In the genomic region with DNA sequence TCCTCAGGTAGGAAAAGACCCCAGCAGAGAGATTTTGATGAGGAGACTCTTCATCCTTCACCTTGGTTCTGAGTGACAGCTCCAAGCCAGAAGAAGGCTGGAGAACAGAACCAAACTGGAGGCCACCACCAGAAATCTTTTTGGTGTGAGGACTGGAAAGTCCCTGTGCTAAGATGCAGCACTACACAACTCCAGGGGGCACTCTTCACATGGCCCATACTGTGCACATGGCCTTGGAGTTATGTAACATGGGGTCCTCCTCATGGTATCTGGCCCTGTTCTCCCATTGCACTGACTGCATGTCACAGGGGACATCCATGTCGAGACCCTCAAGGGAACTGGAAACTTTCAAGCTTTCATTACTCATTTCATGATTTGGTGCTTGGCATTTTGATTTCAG, we compare ENCODE assay signal across 2 cellular contexts.
TF ChIP-seq lines count a peak whose summit lies in the region.

No MANE protein-coding gene starts in this region.

TF ChIP-seq in HCT116, 20 proteins besides CTCF, POLR2A, EP300 and RAD21 (continued from another document):
- TF ChIP-seq EZH2phosphoT487 (IDR thresholded peaks at IDR 0.05; ENCODE audit: borderline replicate concordance), result no peak
- TF ChIP-seq, protein P1, sequence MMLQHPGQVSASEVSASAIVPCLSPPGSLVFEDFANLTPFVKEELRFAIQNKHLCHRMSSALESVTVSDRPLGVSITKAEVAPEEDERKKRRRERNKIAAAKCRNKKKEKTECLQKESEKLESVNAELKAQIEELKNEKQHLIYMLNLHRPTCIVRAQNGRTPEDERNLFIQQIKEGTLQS (IDR thresholded peaks at IDR 0.05), result no peak
- TF ChIP-seq YY1 (IDR thresholded peaks at IDR 0.05; ENCODE audit: extremely low read depth, insufficient replicate concordance, low read depth, low read length), result no peak
- no peak for TF ChIP-seq SRF (IDR thresholded peaks at IDR 0.05; ENCODE audit: low read depth)
- TF ChIP-seq ELF1 (IDR thresholded peaks at IDR 0.05; ENCODE audit: borderline replicate concordance, low read depth), result no peak
- TF ChIP-seq, protein P2, sequence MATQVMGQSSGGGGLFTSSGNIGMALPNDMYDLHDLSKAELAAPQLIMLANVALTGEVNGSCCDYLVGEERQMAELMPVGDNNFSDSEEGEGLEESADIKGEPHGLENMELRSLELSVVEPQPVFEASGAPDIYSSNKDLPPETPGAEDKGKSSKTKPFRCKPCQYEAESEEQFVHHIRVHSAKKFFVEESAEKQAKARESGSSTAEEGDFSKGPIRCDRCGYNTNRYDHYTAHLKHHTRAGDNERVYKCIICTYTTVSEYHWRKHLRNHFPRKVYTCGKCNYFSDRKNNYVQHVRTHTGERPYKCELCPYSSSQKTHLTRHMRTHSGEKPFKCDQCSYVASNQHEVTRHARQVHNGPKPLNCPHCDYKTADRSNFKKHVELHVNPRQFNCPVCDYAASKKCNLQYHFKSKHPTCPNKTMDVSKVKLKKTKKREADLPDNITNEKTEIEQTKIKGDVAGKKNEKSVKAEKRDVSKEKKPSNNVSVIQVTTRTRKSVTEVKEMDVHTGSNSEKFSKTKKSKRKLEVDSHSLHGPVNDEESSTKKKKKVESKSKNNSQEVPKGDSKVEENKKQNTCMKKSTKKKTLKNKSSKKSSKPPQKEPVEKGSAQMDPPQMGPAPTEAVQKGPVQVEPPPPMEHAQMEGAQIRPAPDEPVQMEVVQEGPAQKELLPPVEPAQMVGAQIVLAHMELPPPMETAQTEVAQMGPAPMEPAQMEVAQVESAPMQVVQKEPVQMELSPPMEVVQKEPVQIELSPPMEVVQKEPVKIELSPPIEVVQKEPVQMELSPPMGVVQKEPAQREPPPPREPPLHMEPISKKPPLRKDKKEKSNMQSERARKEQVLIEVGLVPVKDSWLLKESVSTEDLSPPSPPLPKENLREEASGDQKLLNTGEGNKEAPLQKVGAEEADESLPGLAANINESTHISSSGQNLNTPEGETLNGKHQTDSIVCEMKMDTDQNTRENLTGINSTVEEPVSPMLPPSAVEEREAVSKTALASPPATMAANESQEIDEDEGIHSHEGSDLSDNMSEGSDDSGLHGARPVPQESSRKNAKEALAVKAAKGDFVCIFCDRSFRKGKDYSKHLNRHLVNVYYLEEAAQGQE (IDR thresholded peaks at IDR 0.05; ENCODE audit: low read depth), result no peak
TF ChIP-seq in HCT116: peak in this region for 0.

TF ChIP-seq in HepG2, 621 proteins besides CTCF, POLR2A, EP300 and RAD21:
- TF ChIP-seq, protein P3, sequence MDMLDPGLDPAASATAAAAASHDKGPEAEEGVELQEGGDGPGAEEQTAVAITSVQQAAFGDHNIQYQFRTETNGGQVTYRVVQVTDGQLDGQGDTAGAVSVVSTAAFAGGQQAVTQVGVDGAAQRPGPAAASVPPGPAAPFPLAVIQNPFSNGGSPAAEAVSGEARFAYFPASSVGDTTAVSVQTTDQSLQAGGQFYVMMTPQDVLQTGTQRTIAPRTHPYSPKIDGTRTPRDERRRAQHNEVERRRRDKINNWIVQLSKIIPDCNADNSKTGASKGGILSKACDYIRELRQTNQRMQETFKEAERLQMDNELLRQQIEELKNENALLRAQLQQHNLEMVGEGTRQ (IDR thresholded peaks at IDR 0.05; ENCODE audit: low read depth, low read length), result no peak
- TF ChIP-seq, protein P3 (CRISPR knock-in tag; IDR thresholded peaks at IDR 0.05; ENCODE audit: borderline replicate concordance), result no peak
- no peak for TF ChIP-seq ZNF275 (CRISPR knock-in tag; IDR thresholded peaks at IDR 0.05; ENCODE audit: borderline replicate concordance)
- no peak for TF ChIP-seq IRX3 (CRISPR knock-in tag; IDR thresholded peaks at IDR 0.05; ENCODE audit: borderline replicate concordance, low read depth)
- TF ChIP-seq E2F2 (CRISPR knock-in tag; IDR thresholded peaks at IDR 0.05; ENCODE audit: borderline replicate concordance), result no peak
- TF ChIP-seq ZNF331 (CRISPR knock-in tag; IDR thresholded peaks at IDR 0.05), result no peak
- TF ChIP-seq ZNF737 (CRISPR knock-in tag; IDR thresholded peaks at IDR 0.05; ENCODE audit: borderline replicate concordance), result no peak
